ENCODE assay signal across 10 cellular contexts in genomic region chr5:1668141-1668721, GRCh38.
DNase-seq lines count a peak whose midpoint lies in the region; ATAC-seq and TF ChIP-seq lines count a peak whose summit lies in the region.
"Had no signal": no experiment of that assay in that cellular context is flagged by ENCODE, and none has a peak within 500 bp of the region (broad histone marks: within the 10 kb centered on the region; RNA-seq: fewer than 3 reads in every experiment).

No MANE protein-coding gene starts in this region.

- H3K4me3 Mint-ChIP-seq in brain, result peak overlapping the region; percentile 33 to 71 (median 59)
- H3K4me3 Mint-ChIP-seq in nephron, result peak overlapping the region; percentile 62 to 68 (median 65)

- peak; percentile 24 for TF ChIP-seq CTCF in NB4 (IDR thresholded peaks at IDR 0.05; ENCODE audit: low read depth, low read length)
- TF ChIP-seq CTCF in brain (conservative IDR thresholded peaks at IDR 0.05), result no peak
- no peak for TF ChIP-seq CTCF in nephron (IDR thresholded peaks at IDR 0.05; ENCODE audit: unreplicated experiment in 3 of 3)

- peaks cover 4% of the 10 kb centered on the region for H3K4me1 Mint-ChIP-seq in brain
- peaks cover 3% of the 10 kb centered on the region for H3K4me1 Mint-ChIP-seq in nephron

- peak; percentile 24 for DNase-seq in NCI-H2029 (lab: John Stamatoyannopoulos, UW)
- DNase-seq in NCI-H2029 treated with DMSO at 0.1 percent for 48 hours (lab: John Stamatoyannopoulos, UW), result no peak
- peak; percentile 46 for DNase-seq in NB4 (ENCODE audit: low read depth)
- DNase-seq in OCI-M2 (lab: John Stamatoyannopoulos, UW; ENCODE audit: unreplicated experiment), result no peak
- DNase-seq: SHP77 had no signal

- ATAC-seq in HG03039 (IDR thresholded peaks at IDR 0.05; ENCODE audit: unreplicated experiment) (no peak), GM21825 (IDR thresholded peaks at IDR 0.05; ENCODE audit: unreplicated experiment) (no peak)

- H3K27ac Mint-ChIP-seq in brain (no peak overlapping the region), nephron (no peak overlapping the region)
- H3K27ac Mint-ChIP-seq: IgD-negative memory B cell had no signal

- H3K9me3 Mint-ChIP-seq in brain (peaks cover 0 to 13% (median 4%) of the 10 kb centered on the region in 5 experiments), nephron (peaks cover 2% of the 10 kb centered on the region)

- peaks cover 63% of the 10 kb centered on the region for H3K27me3 Mint-ChIP-seq in brain
- H3K27me3 Mint-ChIP-seq in nephron (ENCODE audit: low read depth), result peaks cover 81% of the 10 kb centered on the region

- no peak for TF ChIP-seq POLR2A in NB4 (IDR thresholded peaks at IDR 0.05; ENCODE audit: extremely low read depth, insufficient read length)

- no peaks in the 10 kb centered on the region for H3K36me3 Mint-ChIP-seq in brain
- no peaks in the 10 kb centered on the region for H3K36me3 Mint-ChIP-seq in nephron (ENCODE audit: low read depth)

- H3K4me3 ChIP-seq in NB4 (ENCODE audit: low read depth, low read length), result no peak overlapping the region

Comparison
In these comparisons a context has a peak if more than half of its experiments do, and no peak if none do; other contexts are left out.
1. DNase-seq: peak in NCI-H2029 (single experiment) and NB4 (single experiment); none in NCI-H2029 treated with DMSO at 0.1 percent for 48 hours (single experiment) and OCI-M2 (single experiment).